In the genomic region with DNA sequence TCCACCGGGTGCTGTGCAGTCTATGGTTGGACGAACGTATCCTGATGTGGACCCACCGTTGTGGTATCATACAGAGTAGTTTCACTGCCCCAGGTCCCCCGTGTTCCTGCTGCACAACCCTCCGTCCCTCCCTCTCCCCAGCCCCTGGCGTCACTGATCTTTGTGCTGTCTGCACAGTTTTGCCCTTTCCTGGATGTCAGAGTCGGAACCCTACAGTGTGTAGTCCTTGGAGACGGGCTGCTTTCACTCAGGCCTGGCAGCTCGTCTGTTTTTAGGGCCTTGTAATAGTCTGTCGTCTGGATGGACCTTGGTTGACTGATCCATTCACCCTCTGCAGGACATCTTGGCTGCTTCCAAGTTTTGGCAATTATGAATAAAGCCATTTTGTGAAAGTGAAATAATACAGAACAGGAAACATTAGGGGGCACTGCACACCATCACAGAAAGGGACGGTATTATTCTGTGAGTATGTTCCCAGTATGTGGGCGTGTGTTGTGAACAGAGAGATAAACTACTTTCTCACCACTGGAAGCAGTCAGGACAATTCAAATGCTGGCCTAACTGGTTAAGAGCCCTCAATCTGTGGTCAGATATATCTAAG, we compare ENCODE assay signal across 8 cellular contexts.
DNase-seq lines count a peak whose midpoint lies in the region; ATAC-seq, FAIRE-seq and TF ChIP-seq lines count a peak whose summit lies in the region.
"Not testable (repeated sequence)": the region's sequence is repeated elsewhere in the genome, so short reads cannot be mapped to it uniquely, and the experiment has no call there.

No MANE protein-coding gene starts in this region.

- not testable (repeated sequence) for H2BK15ac ChIP-seq in H1 (ENCODE audit: low read length)

- H2AFZ ChIP-seq in PC-9; H1 (ENCODE audit: low read length): not testable (repeated sequence)

- not testable (repeated sequence) for H2BK120ac ChIP-seq in H1 (replicated peaks; ENCODE audit: low read depth, low read length)

- H2BK12ac ChIP-seq in H1 (ENCODE audit: low read depth, low read length): not testable (repeated sequence)

- H3K18ac ChIP-seq in H1 (ENCODE audit: extremely low read depth, low read length): not testable (repeated sequence)

- H4K5ac ChIP-seq in H1 (ENCODE audit: insufficient read length, low read depth, low read length): not testable (repeated sequence)

- not testable (repeated sequence) for FAIRE-seq in H1 (lab: Jason Lieb, UNC)

- not testable (repeated sequence) for H2BK20ac ChIP-seq in H1 (ENCODE audit: low read length)

- H3K27me3 Mint-ChIP-seq in activated T-helper 17 cell treated with anti-CD3 and anti-CD28 coated beads, Interleukin-2, amount 50 U/mL, for 72 hours; osteocyte (ENCODE audit: unreplicated experiment); type B pancreatic cell: not testable (repeated sequence)

- TF ChIP-seq EP300 in H1 (IDR thresholded peaks at IDR 0.05; ENCODE audit: borderline replicate concordance in 1 of 2, low read depth in 2 of 2, low read length in 2 of 2): not testable (repeated sequence)

- H3K4me1 ChIP-seq in PC-9 (replicated peaks; ENCODE audit: insufficient read depth): peaks cover 59% of the 10 kb centered on the region
- peaks cover 5 to 18% (median 11%) of the 10 kb centered on the region in 4 experiments; a peak in 6 of 7 replicates for H3K4me1 ChIP-seq in H1 (replicated peaks in 1 of 4; ENCODE audit: control insufficient read depth in 3 of 4, insufficient read depth in 4 of 4, low read length in 3 of 4)

- not testable (repeated sequence) for H3K4ac ChIP-seq in H1 (replicated peaks; ENCODE audit: insufficient read length, low read depth, low read length)

- not testable (repeated sequence) for H3K9me3 Mint-ChIP-seq in activated T-helper 17 cell treated with anti-CD3 and anti-CD28 coated beads, Interleukin-2, amount 50 U/mL, for 72 hours; osteocyte (ENCODE audit: unreplicated experiment); type B pancreatic cell

- H2BK5ac ChIP-seq in H1 (ENCODE audit: low read depth, low read length): not testable (repeated sequence)

- not testable (repeated sequence) for H3K23ac ChIP-seq in H1 (ENCODE audit: insufficient read length)

- 88% methylated on average over 9 of the region's 13 CpGs; no CpG with 5 or more reads in 1 of the 2 experiments for WGBS in H1 (ENCODE audit: extremely low coverage in 1 of 2, insufficient coverage in 1 of 2, insufficient read length in 1 of 2, insufficient replicate concordance in 2 of 2, low coverage in 1 of 2, low lambda C conversion rate in 2 of 2, missing lambda C conversion rate in 1 of 2), 2 experiments

- not testable (repeated sequence) for H3K4me2 ChIP-seq in PC-9
- 0 out of 4 replicates have a peak overlapping the region, but pooled peaks of 1 of the 2 experiments have one; percentile 1 for H3K4me2 ChIP-seq in H1 (ENCODE audit: insufficient read depth in 1 of 2, low read depth in 2 of 2, low read length in 2 of 2)

- H3K14ac ChIP-seq in H1 (ENCODE audit: insufficient read length): not testable (repeated sequence)

- not testable (repeated sequence) for H2AK5ac ChIP-seq in H1 (ENCODE audit: low read depth, low read length)

- H3K79me1 ChIP-seq in H1 (ENCODE audit: low read depth, low read length): peaks cover 28% of the 10 kb centered on the region

- H4K91ac ChIP-seq in H1 (replicated peaks; ENCODE audit: insufficient read length, low read length): not testable (repeated sequence)

- H3K4me3 Mint-ChIP-seq in activated T-helper 17 cell treated with anti-CD3 and anti-CD28 coated beads, Interleukin-2, amount 50 U/mL, for 72 hours: peak overlapping the region; percentile 34
- H3K4me3 Mint-ChIP-seq in osteocyte (ENCODE audit: unreplicated experiment): not testable (repeated sequence)
- H3K4me3 Mint-ChIP-seq in type B pancreatic cell: peak overlapping the region; percentile 69

- H3K4me1 Mint-ChIP-seq in activated T-helper 17 cell treated with anti-CD3 and anti-CD28 coated beads, Interleukin-2, amount 50 U/mL, for 72 hours: peaks cover 24% of the 10 kb centered on the region
- H3K4me1 Mint-ChIP-seq in osteocyte (ENCODE audit: unreplicated experiment) (peaks cover 57% of the 10 kb centered on the region), type B pancreatic cell (ENCODE audit: unreplicated experiment) (peaks cover 37% of the 10 kb centered on the region)

- peak; percentile 80 for DNase-seq in EH (ENCODE audit: low read depth)
- DNase-seq in HuH-7.5 (ENCODE audit: low spot score): peak; percentile 84
- peak; percentile 49 to 84 for DNase-seq in PC-9
- DNase-seq in H1 (ENCODE audit: low read depth in 1 of 2, low spot score in 2 of 2); osteocyte (ENCODE audit: extremely low spot score, unreplicated experiment); type B pancreatic cell (ENCODE audit: extremely low spot score, unreplicated experiment): not testable (repeated sequence)
- DNase-seq in inferior parietal cortex (ENCODE audit: extremely low spot score): peak; percentile 92

- not testable (repeated sequence) for H3K4me3 ChIP-seq in PC-9; H1 (ENCODE audit: extremely low read depth in 1 of 4, insufficient read depth in 2 of 4, low read depth in 3 of 4, low read length in 4 of 4)

- POLR2A ChIA-PET in PC-9 (lab: Charles Lee; ENCODE audit: unreplicated experiment): not testable (repeated sequence)
- POLR2A ChIA-PET in H1 (lab: Charles Lee; ENCODE audit: partially characterized antibody): interaction anchor here (0.8 to 1.6 kb wide), 2 partner anchors 8 to 13 kb away, joined by 3 to 4 read pairs; no protein-coding TSS in a partner anchor

- H4K8ac ChIP-seq in H1 (ENCODE audit: extremely low read depth, insufficient read depth, low read length): not testable (repeated sequence)

- CTCF ChIA-PET in PC-9 (lab: Charles Lee) (interaction anchor here (0.7 kb wide), 1 partner anchor 10 kb away, joined by 3 read pairs; no protein-coding TSS in a partner anchor), H1 (lab: Charles Lee; ENCODE audit: partially characterized antibody) (interaction anchor here (1.0 to 2.7 kb wide), 5 partner anchors 10 to 41 kb away, joined by 3 to 31 read pairs (median 4); no protein-coding TSS in a partner anchor)

- intact Hi-C loops in PC-9 (cut with micrococcal nuclease; ENCODE audit: unreplicated experiment): loop anchor here (5.0 kb wide), 1 partner anchor 49 kb away; no protein-coding TSS in a partner anchor

- not testable (repeated sequence) for BruUV-seq in PC-9 (replicated peaks; lab: Mats Ljungman, UMichigan)

- TF ChIP-seq RAD21 in H1 (IDR thresholded peaks at IDR 0.05 in 1 of 2, conservative IDR thresholded peaks at IDR 0.05 in 1 of 2; ENCODE audit: low read depth in 2 of 2, low read length in 2 of 2): peak; percentile 17 to 21; a peak in 2 of 4 replicates

- H3K27ac Mint-ChIP-seq in activated T-helper 17 cell treated with anti-CD3 and anti-CD28 coated beads, Interleukin-2, amount 50 U/mL, for 72 hours: peak overlapping the region; percentile 67
- H3K27ac Mint-ChIP-seq in osteocyte (ENCODE audit: unreplicated experiment) (peak overlapping the region; percentile 81), type B pancreatic cell (peak overlapping the region; percentile 90)

- peak; percentile 77 for ATAC-seq in activated T-helper 17 cell treated with anti-CD3 and anti-CD28 coated beads, Interleukin-2, amount 50 U/mL, for 72 hours (replicated peaks)

- peaks cover 93% of the 10 kb centered on the region for H3K79me2 ChIP-seq in PC-9 (ENCODE audit: low read depth)
- H3K79me2 ChIP-seq in H1 (ENCODE audit: control insufficient read depth in 1 of 2, insufficient read depth in 2 of 2, low read length in 2 of 2): peaks cover 0 to 98% of the 10 kb centered on the region in 2 experiments; a peak in 3 of 4 replicates

- H3K36me3 ChIP-seq in PC-9 (ENCODE audit: low read depth); H1 (ENCODE audit: control insufficient read depth in 2 of 4, insufficient read depth in 4 of 4, low read length in 3 of 4): not testable (repeated sequence)

- not testable (repeated sequence) for H3K56ac ChIP-seq in H1 (replicated peaks; ENCODE audit: insufficient read length, low read depth, low read length)

- peaks cover 15% of the 10 kb centered on the region for H3K36me3 Mint-ChIP-seq in activated T-helper 17 cell treated with anti-CD3 and anti-CD28 coated beads, Interleukin-2, amount 50 U/mL, for 72 hours (ENCODE audit: low read depth)
- H3K36me3 Mint-ChIP-seq in osteocyte (ENCODE audit: unreplicated experiment); type B pancreatic cell: not testable (repeated sequence)

- peaks cover 86% of the 10 kb centered on the region for H4K20me1 ChIP-seq in PC-9 (ENCODE audit: insufficient read depth)
- peaks cover 44 to 57% of the 10 kb centered on the region in 2 experiments for H4K20me1 ChIP-seq in H1 (replicated peaks in 1 of 2; ENCODE audit: control insufficient read depth in 1 of 2, insufficient read depth in 2 of 2, low read length in 2 of 2)

- not testable (repeated sequence) for TF ChIP-seq POLR2A in H1 (IDR thresholded peaks at IDR 0.05; ENCODE audit: control extremely low read depth in 1 of 2, low read depth in 2 of 2, low read length in 2 of 2)

- not testable (repeated sequence) for H3K9me3 ChIP-seq in PC-9 (ENCODE audit: insufficient read depth, low read depth); H1 (ENCODE audit: insufficient read depth in 2 of 2, low read depth in 1 of 2, low read length in 1 of 2)

- TF ChIP-seq CTCF in PC-9 (conservative IDR thresholded peaks at IDR 0.05) (peak; percentile 50; the same call in 1 of the 2 replicates), osteocyte (IDR thresholded peaks at IDR 0.05) (peak; percentile 69), type B pancreatic cell (conservative IDR thresholded peaks at IDR 0.05) (peak; percentile 67)
- TF ChIP-seq CTCF in H1 (IDR thresholded peaks at IDR 0.05; ENCODE audit: control extremely low read depth in 1 of 3, insufficient read depth in 1 of 3, low read depth in 1 of 3, low read length in 3 of 3): not testable (repeated sequence)

- peak overlapping the region; percentile 67 for H3K27ac ChIP-seq in PC-9
- not testable (repeated sequence) for H3K27ac ChIP-seq in H1 (ENCODE audit: low read depth, low read length)

- not testable (repeated sequence) for H3K9me2 ChIP-seq in PC-9 (ENCODE audit: insufficient read depth)

- peaks cover 54% of the 10 kb centered on the region for H3F3A ChIP-seq in PC-9 (ENCODE audit: insufficient read depth, low read depth)

- H3K27me3 ChIP-seq in PC-9 (ENCODE audit: insufficient read depth, low read depth); H1 (replicated peaks in 1 of 4; ENCODE audit: control insufficient read depth in 3 of 4, extremely low read depth in 1 of 4, insufficient read depth in 3 of 4, low read length in 3 of 4): not testable (repeated sequence)

- H3K23me2 ChIP-seq in H1 (ENCODE audit: low read depth, low read length): not testable (repeated sequence)

- H3K9ac ChIP-seq in H1 (replicated peaks in 1 of 4; ENCODE audit: extremely low read depth in 1 of 4, low read depth in 3 of 4, low read length in 3 of 4): not testable (repeated sequence)
